Comparison of ENCODE assay signal across 9 cellular contexts in the genomic region with DNA sequence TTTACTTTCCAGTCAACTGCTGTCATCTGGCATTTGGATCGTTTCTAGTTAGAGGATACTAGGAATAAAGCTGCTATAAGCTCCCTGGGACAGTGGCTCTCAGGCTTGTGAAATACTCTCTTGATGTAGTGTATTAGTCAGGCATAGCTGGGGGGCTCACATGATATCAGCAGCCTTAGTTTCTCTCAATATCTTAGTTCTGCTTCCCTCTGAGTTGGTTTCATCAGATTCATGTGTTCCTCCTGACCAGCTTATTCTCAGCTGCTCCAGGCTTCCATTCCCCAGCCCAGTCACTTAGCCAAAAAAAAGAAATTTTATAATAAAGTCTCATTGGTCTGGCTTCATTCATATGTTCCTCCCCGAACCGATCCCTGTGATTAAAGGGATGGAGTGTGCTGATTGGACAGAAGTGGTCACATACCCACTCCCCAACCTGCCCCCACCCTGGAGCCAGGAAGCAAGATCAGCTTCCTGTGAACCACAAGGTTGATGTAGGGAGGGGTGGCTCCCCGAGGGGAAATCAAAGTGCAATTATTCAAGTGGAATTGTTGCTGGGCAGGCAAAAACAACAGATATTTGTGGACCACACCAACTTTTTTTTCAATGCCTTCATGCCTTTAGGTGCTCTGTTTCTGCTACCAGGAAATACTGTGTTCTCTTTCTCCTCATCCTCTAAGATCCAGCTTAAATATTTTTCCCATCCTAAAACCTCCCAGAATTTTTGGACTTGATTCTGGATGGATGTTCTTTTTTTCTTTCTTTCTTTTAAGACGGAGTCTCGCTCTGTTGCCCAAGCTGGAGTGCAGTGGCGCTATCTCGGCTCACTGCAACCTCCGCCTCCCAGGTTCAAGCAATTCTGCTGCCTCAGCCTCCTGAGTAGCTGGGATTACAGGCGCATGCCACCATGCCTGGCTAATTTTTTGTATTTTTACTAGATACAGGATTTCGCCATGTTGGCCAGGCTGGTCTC. TPM values are rescaled to one million over a fixed set of nuclear protein-coding genes. Genes with fewer than 3 reads are reported as not detected.
A peak's percentile ranks its signal among the peaks of the same experiment; 100 is the strongest.
DNase-seq lines count a peak whose midpoint lies in the region; ATAC-seq and TF ChIP-seq lines count a peak whose summit lies in the region.
"Had no signal": no experiment of that assay in that cellular context is flagged by ENCODE, and none has a peak within 500 bp of the region (broad histone marks: within the 10 kb centered on the region; RNA-seq: fewer than 3 reads in every experiment).

No MANE protein-coding gene starts in this region.

- no peaks in the 10 kb centered on the region for H3K9me3 Mint-ChIP-seq in mesothelial cell of epicardium

- H3K27me3 Mint-ChIP-seq in mesothelial cell of epicardium (ENCODE audit: low read depth), result no peaks in the 10 kb centered on the region

- H3K36me3 Mint-ChIP-seq in mesothelial cell of epicardium, result no peaks in the 10 kb centered on the region

- no peak for TF ChIP-seq EP300 in ovary (IDR thresholded peaks at IDR 0.05)

- 52 to 58% (median 57%) methylated on average over 11 of the region's 11 CpGs for WGBS in ovary, 3 donors

- H3K4me1 ChIP-seq in RWPE2 (ENCODE audit: insufficient read depth, poor library complexity, severe bottlenecking), result no peaks in the 10 kb centered on the region
- H3K4me1 ChIP-seq in ovary (ENCODE audit: insufficient read depth), result no peaks in the 10 kb centered on the region

- H3K27me3 ChIP-seq in RWPE2 (ENCODE audit: insufficient read depth, poor library complexity, severe bottlenecking) (no peaks in the 10 kb centered on the region), ovary (no peaks in the 10 kb centered on the region)

- no peak overlapping the region for H3K27ac Mint-ChIP-seq in mesothelial cell of epicardium

- ATAC-seq in RWPE2 (ENCODE audit: low read depth) (peak; percentile 45; the same call in 1 of the 3 replicates), GM19397 (IDR thresholded peaks at IDR 0.05; ENCODE audit: unreplicated experiment) (no peak), HG03442 (IDR thresholded peaks at IDR 0.05; ENCODE audit: unreplicated experiment) (no peak)
- ATAC-seq: HCT116 had no signal

- no peak overlapping the region for H3K27ac ChIP-seq in RWPE2 (ENCODE audit: poor library complexity, severe bottlenecking)
- no peak overlapping the region for H3K27ac ChIP-seq in ovary

- no peak for TF ChIP-seq CTCF in RWPE2 (IDR thresholded peaks at IDR 0.05; ENCODE audit: poor library complexity, severe bottlenecking)
- TF ChIP-seq CTCF in foreskin fibroblast (IDR thresholded peaks at IDR 0.05; ENCODE audit: low read depth, low read length), result no peak
- no peak for TF ChIP-seq CTCF in ovary (IDR thresholded peaks at IDR 0.05)
- no peak for TF ChIP-seq CTCF in mesothelial cell of epicardium (IDR thresholded peaks at IDR 0.05; ENCODE audit: unreplicated experiment)

- no peaks in the 10 kb centered on the region for H3K9me3 ChIP-seq in RWPE2 (ENCODE audit: severe bottlenecking)
- no peaks in the 10 kb centered on the region for H3K9me3 ChIP-seq in ovary

- DNase-seq in GF-D8 (lab: John Stamatoyannopoulos, UW) (peak; percentile 41), RWPE2 (ENCODE audit: low spot score) (no peak), foreskin fibroblast (peak; percentile 26 to 51), ovary (peak in 3 of 5 donors; percentile 34 to 62 (median 50)), mesothelial cell of epicardium (ENCODE audit: low spot score in 2 of 2, unreplicated experiment in 2 of 2) (no peak), SHP77 treated with DMSO at 0.1 percent for 48 hours (lab: John Stamatoyannopoulos, UW) (no peak)

- no peak overlapping the region for H3K4me3 ChIP-seq in RWPE2 (ENCODE audit: severe bottlenecking)
- no peak overlapping the region for H3K4me3 ChIP-seq in foreskin fibroblast (ENCODE audit: low read depth in 1 of 2, low read length in 2 of 2)
- H3K4me3 ChIP-seq in ovary, result no peak overlapping the region

- no peak overlapping the region for H3K4me3 Mint-ChIP-seq in mesothelial cell of epicardium

- intact Hi-C loops in ovary (cut with DNase I), result no loop called here

- H3K36me3 ChIP-seq in RWPE2 (ENCODE audit: low read depth), result no peaks in the 10 kb centered on the region
- H3K36me3 ChIP-seq in ovary, result no peaks in the 10 kb centered on the region

- H3K4me1 Mint-ChIP-seq in mesothelial cell of epicardium, result peaks cover 4% of the 10 kb centered on the region

- TF ChIP-seq POLR2A in ovary (IDR thresholded peaks at IDR 0.05), result no peak

RNA-seq across cellular contexts. Expression of gene B4GALT5, which starts 11.2 kb away (rescaled TPM):
- total RNA-seq in ovary (10 to 100 TPM; 19.0 to 53.6 (median 37.7) TPM), mesothelial cell of epicardium (52.6 to 53.8 TPM (median 52.6 TPM) in 3 replicates)
- 10 to 100 TPM; 22.2 to 50.9 TPM for polyA plus RNA-seq in ovary

Comparison
In these comparisons a context has a peak if more than half of its experiments do, and no peak if none do; other contexts are left out.
1. DNase-seq: peak in GF-D8 (single experiment), foreskin fibroblast (2 of 2) and ovary (3 of 5); none in RWPE2 (single experiment), mesothelial cell of epicardium (0 of 2) and SHP77 treated with DMSO at 0.1 percent for 48 hours (single experiment).